8 cellular contexts compared by ENCODE assay signal in genomic region chr16:3045758-3046505, GRCh38. TPM values are rescaled to one million over a fixed set of nuclear protein-coding genes. Genes with fewer than 3 reads are reported as not detected.
DNase-seq lines count a peak whose midpoint lies in the region; ATAC-seq and TF ChIP-seq lines count a peak whose summit lies in the region.

No MANE protein-coding gene starts in this region.

- intact Hi-C loops in prostate gland (cut with DNase I), result no loop called here
- intact Hi-C loops in adrenal gland (cut with DNase I), result no loop called here

- H3K27me3 ChIP-seq in gastroesophageal sphincter (peaks cover 98% of the 10 kb centered on the region), prostate gland (replicated peaks; ENCODE audit: insufficient read depth) (peaks cover 2% of the 10 kb centered on the region), adrenal gland (peaks cover 65% of the 10 kb centered on the region)

- TF ChIP-seq CTCF in gastroesophageal sphincter (IDR thresholded peaks at IDR 0.05) (no peak), prostate gland (IDR thresholded peaks at IDR 0.05) (no peak), adrenal gland (IDR thresholded peaks at IDR 0.05) (no peak)

- TF ChIP-seq POLR2A in gastroesophageal sphincter (IDR thresholded peaks at IDR 0.05), result no peak
- TF ChIP-seq POLR2A in prostate gland (IDR thresholded peaks at IDR 0.05), result no peak
- TF ChIP-seq POLR2A in adrenal gland (IDR thresholded peaks at IDR 0.05), result no peak

- H3K4me3 Mint-ChIP-seq in T-helper 17 cell, result peak overlapping the region; percentile 86

- DNase-seq in activated CD4-positive, CD25-positive, alpha-beta regulatory T cell treated with anti-CD3 and anti-CD28 coated beads, Interleukin-2, amount 50 U/mL, for 72 hours, result no peak
- DNase-seq in T-helper 17 cell, result no peak
- no peak for DNase-seq in prostate gland (ENCODE audit: low spot score)
- no peak for DNase-seq in NCI-H526 treated with DMSO at 0.1 percent for 48 hours (lab: John Stamatoyannopoulos, UW)
- DNase-seq in stimulated activated CD4-positive, alpha-beta T cell treated with anti-CD3 and anti-CD28 coated beads, Interleukin-15, amount 100 ng/mL, for 24 hours, result no peak
- DNase-seq in adrenal gland, result no peak

- H3K36me3 ChIP-seq in gastroesophageal sphincter (no peaks in the 10 kb centered on the region), prostate gland (no peaks in the 10 kb centered on the region), adrenal gland (replicated peaks in 1 of 2) (no peaks in the 10 kb centered on the region)

- H3K4me1 ChIP-seq in gastroesophageal sphincter (peaks cover 0 to 27% (median 18%) of the 10 kb centered on the region in 3 donors), prostate gland (replicated peaks) (peaks cover 10% of the 10 kb centered on the region), adrenal gland (replicated peaks in 1 of 2) (peaks cover 4 to 13% of the 10 kb centered on the region in 2 donors)

- H3K9me3 ChIP-seq in T-helper 17 cell (ENCODE audit: control insufficient read depth, low read length, poor library complexity, severe bottlenecking), result no peaks in the 10 kb centered on the region
- H3K9me3 ChIP-seq in gastroesophageal sphincter, result no peaks in the 10 kb centered on the region
- H3K9me3 ChIP-seq in prostate gland, result no peaks in the 10 kb centered on the region
- H3K9me3 ChIP-seq in adrenal gland (replicated peaks in 1 of 3), result no peaks in the 10 kb centered on the region

- ATAC-seq in activated CD4-positive, CD25-positive, alpha-beta regulatory T cell treated with anti-CD3 and anti-CD28 coated beads, Interleukin-2, amount 50 U/mL, for 24 hours, result peak; percentile 14 to 32
- peak; percentile 47 for ATAC-seq in T-helper 17 cell
- peak; percentile 42 for ATAC-seq in gastroesophageal sphincter

- no peak overlapping the region for H3K27ac Mint-ChIP-seq in T-helper 17 cell

- H3K36me3 Mint-ChIP-seq in T-helper 17 cell (ENCODE audit: low read depth), result peaks cover 4% of the 10 kb centered on the region

- H3K27ac ChIP-seq in gastroesophageal sphincter (peak overlapping the region in 1 of 4 donors; percentile 27), prostate gland (peak overlapping the region in 1 of 2 donors; percentile 16), adrenal gland (no peak overlapping the region)

- H3K4me3 ChIP-seq in gastroesophageal sphincter (peak overlapping the region; percentile 1 to 51), prostate gland (peak overlapping the region; percentile 25 to 43), adrenal gland (peak overlapping the region in 1 of 4 donors; percentile 35)

- 0% methylated on average over 1 of the region's 65 CpGs; no CpG with 5 or more reads in 1 of the 2 donors for WGBS in gastroesophageal sphincter (ENCODE audit: low coverage in 1 of 2), 2 donors
- WGBS in prostate gland, result 1% methylated on average over 51 of the region's 65 CpGs
- WGBS in adrenal gland, 4 donors, result 0 to 1% (median 0%) methylated on average over 2 to 64 of the region's 65 CpGs

- H3K27me3 Mint-ChIP-seq in T-helper 17 cell, result peaks cover 42% of the 10 kb centered on the region

- peaks cover 15% of the 10 kb centered on the region for H3K4me1 Mint-ChIP-seq in T-helper 17 cell

- TF ChIP-seq EP300 in gastroesophageal sphincter (IDR thresholded peaks at IDR 0.05), result no peak

RNA-seq across cellular contexts. Expression of gene MMP25, which starts 0.4 kb away (rescaled TPM):
- total RNA-seq in T-helper 17 cell (1 to 10 TPM; 1.4 to 1.5 TPM), gastroesophageal sphincter (1 to 10 TPM in 2 of 4 donors, not detected in 2; 1.6 to 2.6 TPM), prostate gland (1 to 10 TPM in 1 of 2 donors, under 1 TPM in 1; 0.74 to 1.4 TPM), adrenal gland (under 1 TPM in 7 of 8 donors, not detected in 1; 0.14 to 0.65 (median 0.43) TPM)
- 1 to 10 TPM in 1 of 3 donors, under 1 TPM in 2; 0.09 to 3.1 (median 0.47) TPM for polyA plus RNA-seq in adrenal gland

RNA-seq across cellular contexts. Expression of gene BICDL2, which starts 9.2 kb away (rescaled TPM):
- total RNA-seq in T-helper 17 cell (not detected), gastroesophageal sphincter (1 to 10 TPM in 1 of 4 donors, under 1 TPM in 2, not detected in 1; 0.31 to 3.1 (median 0.31) TPM), prostate gland (10 to 100 TPM; 54.6 to 59.6 TPM), adrenal gland (under 1 TPM in 2 of 8 donors, not detected in 6; 0.14 to 0.31 TPM)
- under 1 TPM in 2 of 3 donors, not detected in 1; 0.20 to 0.24 TPM for polyA plus RNA-seq in adrenal gland

RNA-seq across cellular contexts. Expression of gene IL32, which starts 19.5 kb away (rescaled TPM):
- 1,000 to 10,000 TPM; 1,099 to 1,147 TPM for total RNA-seq in T-helper 17 cell
- 10 to 100 TPM in 3 of 4 donors, 1 to 10 TPM in 1; 2.6 to 39.0 (median 21.6) TPM for total RNA-seq in gastroesophageal sphincter
- 10 to 100 TPM; 13.5 to 33.3 TPM for total RNA-seq in prostate gland
- total RNA-seq in adrenal gland, result 100 to 1,000 TPM in 1 of 8 donors, 10 to 100 TPM in 6, 1 to 10 TPM in 1; 8.8 to 106 (median 23.1) TPM
- polyA plus RNA-seq in adrenal gland, result 100 to 1,000 TPM in 2 of 3 donors, 10 to 100 TPM in 1; 19.9 to 127 (median 118) TPM

RNA-seq across cellular contexts. Expression of gene THOC6, which starts 22.1 kb away (rescaled TPM):
- total RNA-seq in T-helper 17 cell (10 to 100 TPM; 21.3 to 23.7 TPM), gastroesophageal sphincter (10 to 100 TPM; 17.6 to 28.2 (median 25.0) TPM), prostate gland (10 to 100 TPM; 22.9 to 28.0 TPM), adrenal gland (10 to 100 TPM; 14.9 to 24.3 (median 18.7) TPM)
- polyA plus RNA-seq in adrenal gland, result 100 to 1,000 TPM in 1 of 3 donors, 10 to 100 TPM in 1, 1 to 10 TPM in 1; 9.0 to 107 (median 78.6) TPM

RNA-seq across cellular contexts. Expression of gene HCFC1R1, which starts 22.2 kb away (rescaled TPM):
- total RNA-seq in T-helper 17 cell, result 10 to 100 TPM; 10.6 to 14.4 TPM
- total RNA-seq in gastroesophageal sphincter, result 10 to 100 TPM; 20.1 to 94.9 (median 40.5) TPM
- total RNA-seq in prostate gland, result 10 to 100 TPM; 52.4 to 67.0 TPM
- 100 to 1,000 TPM in 1 of 8 donors, 10 to 100 TPM in 7; 51.3 to 138 (median 63.5) TPM for total RNA-seq in adrenal gland
- polyA plus RNA-seq in adrenal gland, result 100 to 1,000 TPM in 2 of 3 donors, 10 to 100 TPM in 1; 29.7 to 609 (median 462) TPM

Comparison
In these comparisons a context has a peak if more than half of its experiments do, and no peak if none do; other contexts are left out.
1. RNA of gene BICDL2, which starts 9.2 kb away (total RNA-seq): 54.6 to 59.6 TPM in prostate gland; 0.31 to 3.1 TPM in gastroesophageal sphincter, 0.14 to 0.31 TPM in adrenal gland and not detected in T-helper 17 cell; every median in the first group is over 10 times any median in the second.
2. RNA of gene IL32, which starts 19.5 kb away (total RNA-seq): 1,099 to 1,147 TPM in T-helper 17 cell; 13.5 to 33.3 TPM in prostate gland, 2.6 to 39.0 TPM in gastroesophageal sphincter and 8.8 to 106 TPM in adrenal gland; every median in the first group is over 10 times any median in the second.
3. Peak in every context shown above with its lines, with median percentiles within 50 percentile points of each other: ATAC-seq.